Comparison of ENCODE assay signal across 15 cellular contexts in genomic region chr12:112183591-112184021, GRCh38. TPM values are rescaled to one million over a fixed set of nuclear protein-coding genes. Genes with fewer than 3 reads are reported as not detected.
DNase-seq lines count a peak whose midpoint lies in the region; ATAC-seq and TF ChIP-seq lines count a peak whose summit lies in the region.
"Had no signal": no experiment of that assay in that cellular context is flagged by ENCODE, and none has a peak within 500 bp of the region (broad histone marks: within the 10 kb centered on the region; RNA-seq: fewer than 3 reads in every experiment).

No MANE protein-coding gene starts in this region.

- H3K4me3 ChIP-seq in AG04450 (ENCODE audit: low read depth, low read length), result no peak overlapping the region
- H3K4me3 ChIP-seq: hepatocyte had no signal

- POLR2A ChIA-PET in AG04450 (lab: Yijun Ruan, JAX), result no interaction called here

- no peaks in the 10 kb centered on the region for H3K27me3 Mint-ChIP-seq in T-helper 17 cell
- H3K27me3 Mint-ChIP-seq: activated B cell treated with CpG ODN at 0.5 μM for 24 hours had no signal

- CTCF ChIA-PET in AG04450 (lab: Charles Lee), result interaction anchor here (1.2 kb wide), 1 partner anchor 14 kb away, joined by 3 read pairs; no protein-coding TSS in a partner anchor

- H3K4me3 Mint-ChIP-seq in T-helper 17 cell, result no peak overlapping the region
- H3K4me3 Mint-ChIP-seq: activated B cell treated with CpG ODN at 0.5 μM for 24 hours, mesothelial cell of epicardium had no signal

- H3K27ac Mint-ChIP-seq in T-helper 17 cell, result no peak overlapping the region
- H3K27ac Mint-ChIP-seq: activated B cell treated with CpG ODN at 0.5 μM for 24 hours, mesothelial cell of epicardium had no signal

- H3K36me3 Mint-ChIP-seq in T-helper 17 cell (ENCODE audit: low read depth), result no peaks in the 10 kb centered on the region

- H3K4me1 Mint-ChIP-seq in T-helper 17 cell, result no peaks in the 10 kb centered on the region
- H3K4me1 Mint-ChIP-seq: activated B cell treated with CpG ODN at 0.5 μM for 24 hours, mesothelial cell of epicardium had no signal

- H3K27ac ChIP-seq in AG04450 (ENCODE audit: low read depth, low read length) (peak overlapping the region; percentile 57), angular gyrus (ENCODE audit: low read depth, low read length) (peak overlapping the region; percentile 79)
- H3K27ac ChIP-seq: epithelial cell of prostate, hepatocyte, parathyroid adenoma had no signal

- no peaks in the 10 kb centered on the region; the same call in 1 of the 2 replicates for H3K9me3 ChIP-seq in AG04450 (ENCODE audit: control insufficient read depth, insufficient read depth, low read length)
- H3K9me3 ChIP-seq in T-helper 17 cell (ENCODE audit: control insufficient read depth, low read length, poor library complexity, severe bottlenecking), result no peaks in the 10 kb centered on the region

- ATAC-seq in T-helper 17 cell, result no peak
- no peak for ATAC-seq in HG02571 (IDR thresholded peaks at IDR 0.05; ENCODE audit: unreplicated experiment)
- ATAC-seq in GM21381 (IDR thresholded peaks at IDR 0.05; ENCODE audit: unreplicated experiment), result no peak

- no peaks in the 10 kb centered on the region for H3K27me3 ChIP-seq in AG04450 (ENCODE audit: control insufficient read depth, insufficient read depth, low read length)
- H3K27me3 ChIP-seq: hepatocyte had no signal

- DNase-seq in AG04450 (ENCODE audit: low read depth, low spot score) (no peak), GM20000 (ENCODE audit: low spot score) (peak; percentile 65), kidney tubule cell (ENCODE audit: low spot score) (peak; percentile 42), T-helper 17 cell (no peak), NCI-H748 treated with DMSO at 0.1 percent for 48 hours (lab: John Stamatoyannopoulos, UW) (no peak)
- DNase-seq: activated B cell treated with CpG ODN at 0.5 μM for 24 hours; activated effector memory CD4-positive, alpha-beta T cell treated with anti-CD3 and anti-CD28 coated beads, Interleukin-2, amount 50 U/mL, for 16 hours; NCI-H2081 treated with DMSO at 0.1 percent for 48 hours had no signal

- no peak for TF ChIP-seq CTCF in AG04450 (IDR thresholded peaks at IDR 0.05; ENCODE audit: low read depth, low read length)
- TF ChIP-seq CTCF in GM20000 (IDR thresholded peaks at IDR 0.05; ENCODE audit: extremely low read depth, missing control alignments), result no peak

RNA-seq across cellular contexts. Expression of gene TRAFD1, which starts 58.2 kb away (rescaled TPM):
- 71.2 and 73.4 TPM in 2 replicates for polyA plus RNA-seq in AG04450 (2011; rRNA removed)
- polyA minus RNA-seq in AG04450 (2011; rRNA and poly(A)+ RNA removed), result 54.0 and 63.0 TPM in 2 replicates
- total RNA-seq in T-helper 17 cell, result 10 to 100 TPM; 24.3 to 26.2 TPM

Comparison
In these comparisons a context has a peak if more than half of its experiments do, and no peak if none do; other contexts are left out.
1. DNase-seq: peak in GM20000 (single experiment) and kidney tubule cell (single experiment); none in AG04450 (single experiment), T-helper 17 cell (0 of 3) and NCI-H748 treated with DMSO at 0.1 percent for 48 hours (single experiment).